Comparison of ENCODE assay signal across 9 cellular contexts in the genomic region with DNA sequence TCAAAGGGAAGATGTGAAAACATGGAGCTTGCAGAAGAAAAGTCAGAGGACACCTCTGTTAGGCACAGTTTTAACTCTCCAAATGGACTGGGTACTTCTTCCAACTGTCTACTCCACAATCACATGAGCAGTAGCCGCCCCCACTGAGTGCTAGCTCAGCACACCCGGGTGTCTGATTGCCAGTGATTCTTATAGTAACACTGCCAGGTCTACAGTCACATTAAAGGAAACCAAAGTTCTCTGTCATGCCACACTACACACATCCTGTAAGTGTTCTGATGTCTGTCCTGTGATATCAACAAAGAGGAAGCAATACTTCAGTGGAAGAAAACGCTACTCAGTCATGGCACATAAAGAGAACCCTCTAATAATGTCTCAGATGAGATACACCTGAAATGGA. TPM values are rescaled to one million over a fixed set of nuclear protein-coding genes. Genes with fewer than 3 reads are reported as not detected.
DNase-seq lines count a peak whose midpoint lies in the region; ATAC-seq and TF ChIP-seq lines count a peak whose summit lies in the region.
"Had no signal": no experiment of that assay in that cellular context is flagged by ENCODE, and none has a peak within 500 bp of the region (broad histone marks: within the 10 kb centered on the region; RNA-seq: fewer than 3 reads in every experiment).

A gene (minus strand): TSS at position 84 of the 400 bp plus-strand sequence. CDS start 61 bp downstream, at position 23.

- H3K27me3 ChIP-seq in muscle layer of colon (ENCODE audit: control insufficient read depth in 1 of 2, insufficient read depth in 2 of 2, low read length in 2 of 2): no peaks in the 10 kb centered on the region
- H3K27me3 ChIP-seq in upper lobe of left lung: no peaks in the 10 kb centered on the region
- no peaks in the 10 kb centered on the region for H3K27me3 ChIP-seq in H7 (ENCODE audit: control insufficient read depth, insufficient read depth, low read length)
- no peaks in the 10 kb centered on the region for H3K27me3 ChIP-seq in Caco-2 (replicated peaks; ENCODE audit: control insufficient read depth, insufficient read depth, low read length)

- peak within 1 kb of the TSS; percentile 10 for H3K27ac ChIP-seq in muscle layer of colon (ENCODE audit: low read depth, low read length)
- peak within 1 kb of the TSS; percentile 65 to 73 (median 72) for H3K27ac ChIP-seq in upper lobe of left lung

- H3K36me3 ChIP-seq in muscle layer of colon (ENCODE audit: insufficient read depth, low read length): no peaks in the 10 kb centered on the region
- no peaks in the 10 kb centered on the region for H3K36me3 ChIP-seq in upper lobe of left lung
- no peaks in the 10 kb centered on the region for H3K36me3 ChIP-seq in H7 (replicated peaks; ENCODE audit: control insufficient read depth, insufficient read depth, low read length)
- no peaks in the 10 kb centered on the region for H3K36me3 ChIP-seq in Caco-2 (ENCODE audit: control insufficient read depth, insufficient read depth, low read length)

- no peak within 1 kb of the TSS for H3K9ac ChIP-seq in muscle layer of colon (ENCODE audit: low read length)

- H3K9me3 Mint-ChIP-seq in activated naive CD4-positive, alpha-beta T cell treated with anti-CD3 and anti-CD28 coated beads, Interleukin-2, amount 10 ng/mL, durations not matched to agents 7 days and 5 days: no peaks in the 10 kb centered on the region
- no peaks in the 10 kb centered on the region for H3K9me3 Mint-ChIP-seq in Caco-2 (ENCODE audit: unreplicated experiment)

- 40 to 62% methylated on average over 3 of the region's 3 CpGs for WGBS in upper lobe of left lung, 2 donors

- CTCF ChIA-PET in activated naive CD4-positive, alpha-beta T cell treated with anti-CD3 and anti-CD28 coated beads, Interleukin-2, amount 10 ng/mL, durations not matched to agents 7 days and 5 days (lab: Charles Lee): interaction anchor here (0.8 to 2.4 kb wide), 3 partner anchors 23 to 195 kb away, joined by 3 to 9 read pairs (median 4); no protein-coding TSS in a partner anchor
- CTCF ChIA-PET in Caco-2 (lab: Charles Lee): no interaction called here

- H3K4me3 Mint-ChIP-seq in activated naive CD4-positive, alpha-beta T cell treated with anti-CD3 and anti-CD28 coated beads, Interleukin-2, amount 10 ng/mL, durations not matched to agents 7 days and 5 days: peak within 1 kb of the TSS; percentile 87
- H3K4me3 Mint-ChIP-seq in Caco-2 (ENCODE audit: unreplicated experiment): no peak within 1 kb of the TSS

- TF ChIP-seq POLR2A in upper lobe of left lung (IDR thresholded peaks at IDR 0.05): peak in 2 of 4 donors; percentile 34 to 86

- peak; percentile 30 for DNase-seq in OCI-M1 (lab: John Stamatoyannopoulos, UW)
- DNase-seq in activated naive CD4-positive, alpha-beta T cell treated with anti-CD3 and anti-CD28 coated beads, Interleukin-2, amount 10 ng/mL, durations not matched to agents 7 days and 5 days: peak; percentile 79
- peak in 1 of 2 donors; percentile 68 for DNase-seq in upper lobe of left lung
- no peak for DNase-seq in H7
- DNase-seq in Caco-2: no peak

- ATAC-seq in GM18502 (IDR thresholded peaks at IDR 0.05; ENCODE audit: poor library complexity, unreplicated experiment): peak; percentile 88
- peak; percentile 77 for ATAC-seq in HG02759 (IDR thresholded peaks at IDR 0.05; ENCODE audit: unreplicated experiment)
- peak; percentile 77 to 87 for ATAC-seq in upper lobe of left lung (ENCODE audit: low FRiP score in 2 of 2)

- H3K9me3 ChIP-seq in muscle layer of colon (ENCODE audit: low read length) (no peaks in the 10 kb centered on the region), upper lobe of left lung (no peaks in the 10 kb centered on the region), Caco-2 (no peaks in the 10 kb centered on the region)

- TF ChIP-seq EP300 in upper lobe of left lung (IDR thresholded peaks at IDR 0.05): peak in 1 of 4 donors; percentile 8

- H3K4me1 ChIP-seq in muscle layer of colon (ENCODE audit: insufficient read depth, low read length) (no peaks in the 10 kb centered on the region), upper lobe of left lung (no peaks in the 10 kb centered on the region), Caco-2 (no peaks in the 10 kb centered on the region)

- POLR2A ChIA-PET in Caco-2 (lab: Charles Lee): no interaction called here

- H3K4me1 Mint-ChIP-seq in activated naive CD4-positive, alpha-beta T cell treated with anti-CD3 and anti-CD28 coated beads, Interleukin-2, amount 10 ng/mL, durations not matched to agents 7 days and 5 days: peaks cover 79% of the 10 kb centered on the region
- H3K4me1 Mint-ChIP-seq in Caco-2 (ENCODE audit: low read depth, unreplicated experiment): no peaks in the 10 kb centered on the region

- no peaks in the 10 kb centered on the region for H3K27me3 Mint-ChIP-seq in activated naive CD4-positive, alpha-beta T cell treated with anti-CD3 and anti-CD28 coated beads, Interleukin-2, amount 10 ng/mL, durations not matched to agents 7 days and 5 days
- H3K27me3 Mint-ChIP-seq in Caco-2 (ENCODE audit: insufficient read depth, unreplicated experiment): no peaks in the 10 kb centered on the region

- H3K36me3 Mint-ChIP-seq in activated naive CD4-positive, alpha-beta T cell treated with anti-CD3 and anti-CD28 coated beads, Interleukin-2, amount 10 ng/mL, durations not matched to agents 7 days and 5 days: peaks cover 41% of the 10 kb centered on the region
- H3K36me3 Mint-ChIP-seq in Caco-2 (ENCODE audit: insufficient read depth, unreplicated experiment): no peaks in the 10 kb centered on the region

- H3K4me3 ChIP-seq in muscle layer of colon (ENCODE audit: low read depth in 1 of 2, low read length in 2 of 2): no peak within 1 kb of the TSS
- H3K4me3 ChIP-seq in upper lobe of left lung: peak within 1 kb of the TSS in 3 of 4 donors; percentile 13 to 38 (median 15)
- H3K4me3 ChIP-seq in H7 (ENCODE audit: insufficient read depth, low read depth, low read length): no peak within 1 kb of the TSS
- no peak within 1 kb of the TSS for H3K4me3 ChIP-seq in Caco-2 (ENCODE audit: low read depth, low read length)

- TF ChIP-seq CTCF in upper lobe of left lung (IDR thresholded peaks at IDR 0.05) (no peak), Caco-2 (IDR thresholded peaks at IDR 0.05; ENCODE audit: insufficient read depth in 1 of 2, low read depth in 1 of 2, low read length in 1 of 2, severe bottlenecking in 1 of 2, unreplicated experiment in 1 of 2) (no peak)

- peak within 1 kb of the TSS; percentile 97 for H3K27ac Mint-ChIP-seq in activated naive CD4-positive, alpha-beta T cell treated with anti-CD3 and anti-CD28 coated beads, Interleukin-2, amount 10 ng/mL, durations not matched to agents 7 days and 5 days
- no peak within 1 kb of the TSS for H3K27ac Mint-ChIP-seq in Caco-2 (ENCODE audit: unreplicated experiment)

- no TSS peak for BruUV-seq in Caco-2 (replicated peaks; lab: Mats Ljungman, UMichigan)

- intact Hi-C loops in Caco-2 (cut with micrococcal nuclease; ENCODE audit: unreplicated experiment): no loop called here

RNA-seq across cellular contexts. Expression of the gene that starts here (rescaled TPM):
- total RNA-seq in upper lobe of left lung (10 to 100 TPM; 15.2 to 42.6 (median 38.4) TPM), Caco-2 (2022) (0.32 and 0.41 TPM in 2 replicates)
- total RNA-seq in H7 (2014; rRNA removed; shearing (Covaris generic)): 0.18 and 0.31 TPM in 2 replicates
- total RNA-seq: endothelial cell of umbilical vein had no signal

Comparison
In these comparisons a context has a peak if more than half of its experiments do, and no peak if none do; other contexts are left out.
1. RNA of the gene that starts here (total RNA-seq): 15.2 to 42.6 TPM in upper lobe of left lung; 0.32 to 0.41 TPM in Caco-2 and 0.18 to 0.31 TPM in H7; every median in the first group is over 10 times any median in the second.
2. DNase-seq: peak in OCI-M1 (single experiment) and activated naive CD4-positive, alpha-beta T cell treated with anti-CD3 and anti-CD28 coated beads, Interleukin-2, amount 10 ng/mL, durations not matched to agents 7 days and 5 days (single experiment); none in H7 (single experiment) and Caco-2 (0 of 2).
3. H3K4me3 ChIP-seq: peak in upper lobe of left lung (3 of 4); none in muscle layer of colon (0 of 2), H7 (single experiment) and Caco-2 (single experiment).
4. Peak in every context shown above with its lines, with median percentiles within 50 percentile points of each other: ATAC-seq.